10 cellular contexts compared by ENCODE assay signal in genomic region chr13:35826626-35827254, GRCh38.
DNase-seq lines count a peak whose midpoint lies in the region; TF ChIP-seq lines count a peak whose summit lies in the region.
"Had no signal": no experiment of that assay in that cellular context is flagged by ENCODE, and none has a peak within 500 bp of the region (broad histone marks: within the 10 kb centered on the region; RNA-seq: fewer than 3 reads in every experiment).

No MANE protein-coding gene starts in this region.

- no peak overlapping the region for H3K27ac ChIP-seq in OCI-LY3 (ENCODE audit: low read length)
- H3K27ac ChIP-seq: upper lobe of left lung had no signal

- H3K9ac ChIP-seq in OCI-LY3 (ENCODE audit: low read length) = no peak overlapping the region

- CTCF ChIA-PET in BJ (lab: Yijun Ruan, JAX) = interaction anchor here (1.2 kb wide), 1 partner anchor 8 kb away, joined by 3 read pairs; no protein-coding TSS in a partner anchor

- POLR2A ChIA-PET in BJ (lab: Charles Lee) = no interaction called here

- H4K20me1 ChIP-seq in OCI-LY3 (ENCODE audit: insufficient read depth, low read length) = no peaks in the 10 kb centered on the region

- H3K36me3 ChIP-seq in BJ (ENCODE audit: control insufficient read depth, insufficient read depth, low read length) (no peaks in the 10 kb centered on the region), OCI-LY3 (replicated peaks; ENCODE audit: low read depth, low read length) (no peaks in the 10 kb centered on the region)
- H3K36me3 ChIP-seq: upper lobe of left lung had no signal

- TF ChIP-seq CTCF in BJ (IDR thresholded peaks at IDR 0.05; ENCODE audit: insufficient read depth, low read depth, low read length) (peak; percentile 34; the same call in 1 of the 2 replicates), GM12864 (IDR thresholded peaks at IDR 0.05; ENCODE audit: low read depth, low read length, missing control alignments) (peak; percentile 31), OCI-LY3 (IDR thresholded peaks at IDR 0.05; ENCODE audit: low read depth, low read length) (peak; percentile 53)

- H3K4me3 ChIP-seq in BJ (ENCODE audit: low read depth, low read length) (no peak overlapping the region), GM12864 (ENCODE audit: low read depth, low read length) (no peak overlapping the region), OCI-LY3 (ENCODE audit: low read length) (no peak overlapping the region)
- H3K4me3 ChIP-seq: upper lobe of left lung had no signal

- no peaks in the 10 kb centered on the region for H3K79me2 ChIP-seq in OCI-LY3 (ENCODE audit: low read length)

- no peak for DNase-seq in BJ (ENCODE audit: low read depth)
- DNase-seq in GM12864 (ENCODE audit: low read depth) = no peak
- peak; percentile 4 for DNase-seq in glomerular visceral epithelial cell (ENCODE audit: extremely low spot score)
- no peak for DNase-seq in NCI-H226
- DNase-seq in globus pallidus (ENCODE audit: low spot score) = no peak
- no peak for DNase-seq in NCI-H1436 (lab: John Stamatoyannopoulos, UW)
- DNase-seq: activated T-cell treated with anti-CD3 and anti-CD28 coated beads, Interleukin-2, amount 50 U/mL, for 1 hour; NCI-H446 treated with DMSO at 0.1 percent for 48 hours had no signal

- no peaks in the 10 kb centered on the region for H3K9me3 ChIP-seq in OCI-LY3 (ENCODE audit: insufficient read depth, low read length)
- H3K9me3 ChIP-seq: upper lobe of left lung had no signal

- H2AFZ ChIP-seq in OCI-LY3 (ENCODE audit: low read depth, low read length) = no peak overlapping the region

- H3K4me1 ChIP-seq in OCI-LY3 (ENCODE audit: low read length) = no peaks in the 10 kb centered on the region
- H3K4me1 ChIP-seq: upper lobe of left lung had no signal

- H3K4me2 ChIP-seq in OCI-LY3 (ENCODE audit: low read length) = no peak overlapping the region

- H3K27me3 ChIP-seq in BJ (ENCODE audit: control insufficient read depth, insufficient read depth, low read length) (no peaks in the 10 kb centered on the region), OCI-LY3 (ENCODE audit: low read depth, low read length) (0 out of 2 replicates have a peak, but pooled peaks cover 13% of the 10 kb centered on the region)
- H3K27me3 ChIP-seq: upper lobe of left lung had no signal
